15 cellular contexts compared by ENCODE assay signal in the genomic region with DNA sequence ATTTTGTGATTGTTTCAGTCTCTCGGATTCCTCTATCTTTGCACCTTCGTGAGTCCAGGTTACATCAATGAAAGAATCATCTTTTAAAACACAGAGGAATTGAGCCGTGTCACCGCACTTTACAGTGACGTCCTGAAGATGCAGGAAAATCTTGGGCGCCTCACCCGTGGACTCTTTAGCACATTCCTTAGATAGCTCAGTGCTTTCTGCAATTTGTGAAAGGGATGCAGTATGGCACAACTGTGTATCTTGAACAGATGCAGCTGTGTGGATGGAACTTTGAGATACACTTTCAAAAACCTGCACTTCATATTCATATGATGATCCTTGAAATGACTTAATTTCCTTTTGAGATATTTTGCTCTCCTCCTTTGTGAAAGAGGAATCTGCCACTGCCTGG.
"Had no signal": no experiment of that assay in that cellular context is flagged by ENCODE, and none has a peak within 500 bp of the region (broad histone marks: within the 10 kb centered on the region; RNA-seq: fewer than 3 reads in every experiment).

No MANE protein-coding gene starts in this region.

- H3K4me1 ChIP-seq: colonic mucosa, gastroesophageal sphincter, parathyroid adenoma, tibial nerve had no signal

- H3K27me3 ChIP-seq: colonic mucosa, gastroesophageal sphincter, tibial nerve had no signal

- H3K27ac Mint-ChIP-seq: activated CD4-positive, alpha-beta memory T cell treated with anti-CD3 and anti-CD28 coated beads, Interleukin-2, amount 10 ng/mL, durations not matched to agents 7 days and 5 days; activated CD4-positive, alpha-beta T cell treated with anti-CD3 and anti-CD28 coated beads for 36 hours; activated naive CD8-positive, alpha-beta T cell treated with anti-CD3 and anti-CD28 coated beads, Interleukin-2, amount 10 ng/mL, durations not matched to agents 7 days and 5 days; activated T-cell treated with anti-CD3 and anti-CD28 coated beads, Interleukin-2, amount 50 U/mL, for 72 hours; mesothelial cell of epicardium; stimulated activated memory B cell treated with anti-CD40 and anti-IgM and Interleukin-4, amounts not matched to agents 10 μg/mL and 1 μg/mL and 100 μg/mL, for 72 hours had no signal

- FAIRE-seq: endothelial cell of umbilical vein had no signal

- H3K27me3 Mint-ChIP-seq: activated CD4-positive, alpha-beta memory T cell treated with anti-CD3 and anti-CD28 coated beads, Interleukin-2, amount 10 ng/mL, durations not matched to agents 7 days and 5 days; activated CD4-positive, alpha-beta T cell treated with anti-CD3 and anti-CD28 coated beads for 36 hours; activated naive CD8-positive, alpha-beta T cell treated with anti-CD3 and anti-CD28 coated beads, Interleukin-2, amount 10 ng/mL, durations not matched to agents 7 days and 5 days; stimulated activated memory B cell treated with anti-CD40 and anti-IgM and Interleukin-4, amounts not matched to agents 10 μg/mL and 1 μg/mL and 100 μg/mL, for 72 hours had no signal

- H3K4me1 Mint-ChIP-seq: activated CD4-positive, alpha-beta memory T cell treated with anti-CD3 and anti-CD28 coated beads, Interleukin-2, amount 10 ng/mL, durations not matched to agents 7 days and 5 days; activated CD4-positive, alpha-beta T cell treated with anti-CD3 and anti-CD28 coated beads for 36 hours; mesothelial cell of epicardium; stimulated activated memory B cell treated with anti-CD40 and anti-IgM and Interleukin-4, amounts not matched to agents 10 μg/mL and 1 μg/mL and 100 μg/mL, for 72 hours had no signal

- H3K79me2 ChIP-seq: parathyroid adenoma had no signal

- H3K9ac ChIP-seq: parathyroid adenoma had no signal

- H3K4me3 ChIP-seq: colonic mucosa, gastroesophageal sphincter, tibial nerve had no signal

- H3K4me3 Mint-ChIP-seq: activated CD4-positive, alpha-beta memory T cell treated with anti-CD3 and anti-CD28 coated beads, Interleukin-2, amount 10 ng/mL, durations not matched to agents 7 days and 5 days; activated CD4-positive, alpha-beta T cell treated with anti-CD3 and anti-CD28 coated beads for 36 hours; activated naive CD8-positive, alpha-beta T cell treated with anti-CD3 and anti-CD28 coated beads, Interleukin-2, amount 10 ng/mL, durations not matched to agents 7 days and 5 days; activated T-cell treated with anti-CD3 and anti-CD28 coated beads, Interleukin-2, amount 50 U/mL, for 72 hours; mesothelial cell of epicardium; stimulated activated memory B cell treated with anti-CD40 and anti-IgM and Interleukin-4, amounts not matched to agents 10 μg/mL and 1 μg/mL and 100 μg/mL, for 72 hours had no signal

- H3K9me3 ChIP-seq: colonic mucosa, gastroesophageal sphincter, tibial nerve had no signal

- DNase-seq: activated CD4-positive, alpha-beta memory T cell treated with anti-CD3 and anti-CD28 coated beads, Interleukin-2, amount 10 ng/mL, durations not matched to agents 7 days and 5 days; activated CD4-positive, alpha-beta T cell treated with anti-CD3 and anti-CD28 coated beads for 36 hours; activated naive CD8-positive, alpha-beta T cell treated with anti-CD3 and anti-CD28 coated beads, Interleukin-2, amount 10 ng/mL, durations not matched to agents 7 days and 5 days; activated T-cell treated with anti-CD3 and anti-CD28 coated beads, Interleukin-2, amount 50 U/mL, for 72 hours; anterior cingulate cortex; colonic mucosa; effector CD4-positive, alpha-beta T cell; T-helper 1 cell; WERI-Rb-1 had no signal

- H3K36me3 ChIP-seq: colonic mucosa, gastroesophageal sphincter, tibial nerve had no signal

- H2AFZ ChIP-seq: parathyroid adenoma had no signal

- H3K27ac ChIP-seq: colonic mucosa, gastroesophageal sphincter, parathyroid adenoma, tibial nerve, WERI-Rb-1 had no signal

- H3K36me3 Mint-ChIP-seq: mesothelial cell of epicardium had no signal

- H3K9me3 Mint-ChIP-seq: activated CD4-positive, alpha-beta memory T cell treated with anti-CD3 and anti-CD28 coated beads, Interleukin-2, amount 10 ng/mL, durations not matched to agents 7 days and 5 days; activated naive CD8-positive, alpha-beta T cell treated with anti-CD3 and anti-CD28 coated beads, Interleukin-2, amount 10 ng/mL, durations not matched to agents 7 days and 5 days; activated T-cell treated with anti-CD3 and anti-CD28 coated beads, Interleukin-2, amount 50 U/mL, for 72 hours; mesothelial cell of epicardium; stimulated activated memory B cell treated with anti-CD40 and anti-IgM and Interleukin-4, amounts not matched to agents 10 μg/mL and 1 μg/mL and 100 μg/mL, for 72 hours had no signal

- ATAC-seq: activated CD4-positive, alpha-beta T cell treated with anti-CD3 and anti-CD28 coated beads for 36 hours; activated T-cell treated with anti-CD3 and anti-CD28 coated beads, Interleukin-2, amount 50 U/mL, for 72 hours; gastroesophageal sphincter; stimulated activated memory B cell treated with anti-CD40 and anti-IgM and Interleukin-4, amounts not matched to agents 10 μg/mL and 1 μg/mL and 100 μg/mL, for 72 hours had no signal
